ENCODE assay signal across 1 cellular context in the genomic region with DNA sequence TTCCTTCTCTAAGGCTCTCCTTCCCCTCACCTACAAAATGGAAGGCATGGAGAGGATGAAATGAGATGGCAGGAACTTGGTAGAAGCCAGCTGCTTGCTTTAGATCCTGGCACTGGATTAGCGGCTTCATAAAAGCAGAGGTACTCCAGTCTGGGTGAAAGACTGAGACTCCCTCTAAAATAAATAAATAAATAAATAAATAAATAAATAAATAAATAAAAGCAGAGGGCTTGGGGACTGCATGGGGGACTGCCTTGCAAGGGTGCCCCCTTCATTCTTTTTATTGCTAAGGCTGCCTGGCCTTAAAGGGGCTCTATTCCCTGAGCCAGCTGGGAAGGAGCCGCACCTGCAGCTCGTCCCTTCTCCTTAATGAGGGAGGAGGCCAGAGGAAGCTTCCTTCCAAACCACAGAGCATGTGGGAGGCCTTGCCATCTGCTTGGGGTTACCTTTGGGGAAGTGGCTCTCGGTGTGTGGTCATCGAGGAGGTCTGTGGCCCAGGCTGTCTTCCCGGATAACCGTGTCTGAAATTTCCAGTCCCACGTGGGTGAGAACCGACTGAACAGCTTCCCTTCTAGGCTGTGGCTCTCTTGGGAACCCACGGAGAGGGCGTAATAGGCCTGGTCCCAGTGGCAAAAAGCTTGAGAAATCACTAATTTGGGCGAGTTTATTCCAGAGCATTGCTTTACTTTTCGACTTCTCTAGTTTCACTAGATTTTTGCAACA.
TF ChIP-seq lines count a peak whose summit lies in the region.

No MANE protein-coding gene starts in this region.

TF ChIP-seq in K562, 482 proteins besides CTCF, POLR2A, EP300 and RAD21 (continued from another document and continues in another):
- TF ChIP-seq ZNF146 (CRISPR knock-in tag; IDR thresholded peaks at IDR 0.05; ENCODE audit: unreplicated experiment) (no peak), NFIC (IDR thresholded peaks at IDR 0.05) (no peak), KLF13 (tag; IDR thresholded peaks at IDR 0.05; ENCODE audit: borderline replicate concordance, low read depth) (no peak), IRF2 (CRISPR knock-in tag; IDR thresholded peaks at IDR 0.05) (no peak), ZNF175 (CRISPR knock-in tag; IDR thresholded peaks at IDR 0.05; ENCODE audit: low read depth) (no peak), TCF7L2 (IDR thresholded peaks at IDR 0.05; ENCODE audit: low read depth, low read length) (no peak), KLF16 (IDR thresholded peaks at IDR 0.05) (peak; percentile 86), ZBTB1 (CRISPR knock-in tag; IDR thresholded peaks at IDR 0.05; ENCODE audit: borderline replicate concordance, low read depth) (peak; percentile 93; the same call in 1 of the 2 replicates), ZNF23 (CRISPR knock-in tag; IDR thresholded peaks at IDR 0.05) (no peak), MTA3 (IDR thresholded peaks at IDR 0.05; ENCODE audit: borderline replicate concordance) (no peak), POLR2AphosphoS2 (IDR thresholded peaks at IDR 0.05; ENCODE audit: low read length) (no peak), NUFIP1 (IDR thresholded peaks at IDR 0.05; ENCODE audit: partially characterized antibody) (no peak), SLC30A9 (CRISPR knock-in tag; IDR thresholded peaks at IDR 0.05) (no peak), ZKSCAN8 (CRISPR knock-in tag; IDR thresholded peaks at IDR 0.05) (no peak), BDP1 (IDR thresholded peaks at IDR 0.05; ENCODE audit: insufficient read depth, insufficient read length) (no peak), CREM (IDR thresholded peaks at IDR 0.05; ENCODE audit: low read depth) (peak; percentile 27; the same call in 1 of the 2 replicates), SMARCC2 (IDR thresholded peaks at IDR 0.05; ENCODE audit: low read depth) (no peak), TCF7 (IDR thresholded peaks at IDR 0.05; ENCODE audit: borderline replicate concordance) (no peak), C11orf30 (IDR thresholded peaks at IDR 0.05; ENCODE audit: low read depth) (no peak), ARHGAP35 (IDR thresholded peaks at IDR 0.05; ENCODE audit: partially characterized antibody) (no peak), ZNF282 (CRISPR knock-in tag; IDR thresholded peaks at IDR 0.05) (no peak), KAT8 (IDR thresholded peaks at IDR 0.05; ENCODE audit: low read depth) (no peak), XRCC5 (IDR thresholded peaks at IDR 0.05; ENCODE audit: low read depth, low read length) (no peak), KAT7 (CRISPR knock-in tag; IDR thresholded peaks at IDR 0.05; ENCODE audit: borderline replicate concordance) (no peak), SNIP1 (IDR thresholded peaks at IDR 0.05; ENCODE audit: low read depth) (no peak), BRD9 (IDR thresholded peaks at IDR 0.05; ENCODE audit: low read depth, partially characterized antibody) (no peak), MECOM (CRISPR knock-in tag; IDR thresholded peaks at IDR 0.05) (no peak)
- TF ChIP-seq, protein P1, sequence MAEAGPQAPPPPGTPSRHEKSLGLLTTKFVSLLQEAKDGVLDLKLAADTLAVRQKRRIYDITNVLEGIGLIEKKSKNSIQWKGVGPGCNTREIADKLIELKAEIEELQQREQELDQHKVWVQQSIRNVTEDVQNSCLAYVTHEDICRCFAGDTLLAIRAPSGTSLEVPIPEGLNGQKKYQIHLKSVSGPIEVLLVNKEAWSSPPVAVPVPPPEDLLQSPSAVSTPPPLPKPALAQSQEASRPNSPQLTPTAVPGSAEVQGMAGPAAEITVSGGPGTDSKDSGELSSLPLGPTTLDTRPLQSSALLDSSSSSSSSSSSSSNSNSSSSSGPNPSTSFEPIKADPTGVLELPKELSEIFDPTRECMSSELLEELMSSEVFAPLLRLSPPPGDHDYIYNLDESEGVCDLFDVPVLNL (CRISPR knock-in tag; IDR thresholded peaks at IDR 0.05; ENCODE audit: low read depth): no peak
- TF ChIP-seq, protein P2, sequence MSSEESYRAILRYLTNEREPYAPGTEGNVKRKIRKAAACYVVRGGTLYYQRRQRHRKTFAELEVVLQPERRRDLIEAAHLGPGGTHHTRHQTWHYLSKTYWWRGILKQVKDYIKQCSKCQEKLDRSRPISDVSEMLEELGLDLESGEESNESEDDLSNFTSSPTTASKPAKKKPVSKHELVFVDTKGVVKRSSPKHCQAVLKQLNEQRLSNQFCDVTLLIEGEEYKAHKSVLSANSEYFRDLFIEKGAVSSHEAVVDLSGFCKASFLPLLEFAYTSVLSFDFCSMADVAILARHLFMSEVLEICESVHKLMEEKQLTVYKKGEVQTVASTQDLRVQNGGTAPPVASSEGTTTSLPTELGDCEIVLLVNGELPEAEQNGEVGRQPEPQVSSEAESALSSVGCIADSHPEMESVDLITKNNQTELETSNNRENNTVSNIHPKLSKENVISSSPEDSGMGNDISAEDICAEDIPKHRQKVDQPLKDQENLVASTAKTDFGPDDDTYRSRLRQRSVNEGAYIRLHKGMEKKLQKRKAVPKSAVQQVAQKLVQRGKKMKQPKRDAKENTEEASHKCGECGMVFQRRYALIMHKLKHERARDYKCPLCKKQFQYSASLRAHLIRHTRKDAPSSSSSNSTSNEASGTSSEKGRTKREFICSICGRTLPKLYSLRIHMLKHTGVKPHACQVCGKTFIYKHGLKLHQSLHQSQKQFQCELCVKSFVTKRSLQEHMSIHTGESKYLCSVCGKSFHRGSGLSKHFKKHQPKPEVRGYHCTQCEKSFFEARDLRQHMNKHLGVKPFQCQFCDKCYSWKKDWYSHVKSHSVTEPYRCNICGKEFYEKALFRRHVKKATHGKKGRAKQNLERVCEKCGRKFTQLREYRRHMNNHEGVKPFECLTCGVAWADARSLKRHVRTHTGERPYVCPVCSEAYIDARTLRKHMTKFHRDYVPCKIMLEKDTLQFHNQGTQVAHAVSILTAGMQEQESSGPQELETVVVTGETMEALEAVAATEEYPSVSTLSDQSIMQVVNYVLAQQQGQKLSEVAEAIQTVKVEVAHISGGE (CRISPR knock-in tag; IDR thresholded peaks at IDR 0.05): no peak
- TF ChIP-seq, protein P3, sequence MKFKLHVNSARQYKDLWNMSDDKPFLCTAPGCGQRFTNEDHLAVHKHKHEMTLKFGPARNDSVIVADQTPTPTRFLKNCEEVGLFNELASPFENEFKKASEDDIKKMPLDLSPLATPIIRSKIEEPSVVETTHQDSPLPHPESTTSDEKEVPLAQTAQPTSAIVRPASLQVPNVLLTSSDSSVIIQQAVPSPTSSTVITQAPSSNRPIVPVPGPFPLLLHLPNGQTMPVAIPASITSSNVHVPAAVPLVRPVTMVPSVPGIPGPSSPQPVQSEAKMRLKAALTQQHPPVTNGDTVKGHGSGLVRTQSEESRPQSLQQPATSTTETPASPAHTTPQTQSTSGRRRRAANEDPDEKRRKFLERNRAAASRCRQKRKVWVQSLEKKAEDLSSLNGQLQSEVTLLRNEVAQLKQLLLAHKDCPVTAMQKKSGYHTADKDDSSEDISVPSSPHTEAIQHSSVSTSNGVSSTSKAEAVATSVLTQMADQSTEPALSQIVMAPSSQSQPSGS (CRISPR knock-in tag; IDR thresholded peaks at IDR 0.05): no peak
- TF ChIP-seq, protein P4, sequence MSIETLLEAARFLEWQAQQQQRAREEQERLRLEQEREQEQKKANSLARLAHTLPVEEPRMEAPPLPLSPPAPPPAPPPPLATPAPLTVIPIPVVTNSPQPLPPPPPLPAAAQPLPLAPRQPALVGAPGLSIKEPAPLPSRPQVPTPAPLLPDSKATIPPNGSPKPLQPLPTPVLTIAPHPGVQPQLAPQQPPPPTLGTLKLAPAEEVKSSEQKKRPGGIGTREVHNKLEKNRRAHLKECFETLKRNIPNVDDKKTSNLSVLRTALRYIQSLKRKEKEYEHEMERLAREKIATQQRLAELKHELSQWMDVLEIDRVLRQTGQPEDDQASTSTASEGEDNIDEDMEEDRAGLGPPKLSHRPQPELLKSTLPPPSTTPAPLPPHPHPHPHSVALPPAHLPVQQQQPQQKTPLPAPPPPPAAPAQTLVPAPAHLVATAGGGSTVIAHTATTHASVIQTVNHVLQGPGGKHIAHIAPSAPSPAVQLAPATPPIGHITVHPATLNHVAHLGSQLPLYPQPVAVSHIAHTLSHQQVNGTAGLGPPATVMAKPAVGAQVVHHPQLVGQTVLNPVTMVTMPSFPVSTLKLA (conservative IDR thresholded peaks at IDR 0.05): no peak
- TF ChIP-seq, protein P5, sequence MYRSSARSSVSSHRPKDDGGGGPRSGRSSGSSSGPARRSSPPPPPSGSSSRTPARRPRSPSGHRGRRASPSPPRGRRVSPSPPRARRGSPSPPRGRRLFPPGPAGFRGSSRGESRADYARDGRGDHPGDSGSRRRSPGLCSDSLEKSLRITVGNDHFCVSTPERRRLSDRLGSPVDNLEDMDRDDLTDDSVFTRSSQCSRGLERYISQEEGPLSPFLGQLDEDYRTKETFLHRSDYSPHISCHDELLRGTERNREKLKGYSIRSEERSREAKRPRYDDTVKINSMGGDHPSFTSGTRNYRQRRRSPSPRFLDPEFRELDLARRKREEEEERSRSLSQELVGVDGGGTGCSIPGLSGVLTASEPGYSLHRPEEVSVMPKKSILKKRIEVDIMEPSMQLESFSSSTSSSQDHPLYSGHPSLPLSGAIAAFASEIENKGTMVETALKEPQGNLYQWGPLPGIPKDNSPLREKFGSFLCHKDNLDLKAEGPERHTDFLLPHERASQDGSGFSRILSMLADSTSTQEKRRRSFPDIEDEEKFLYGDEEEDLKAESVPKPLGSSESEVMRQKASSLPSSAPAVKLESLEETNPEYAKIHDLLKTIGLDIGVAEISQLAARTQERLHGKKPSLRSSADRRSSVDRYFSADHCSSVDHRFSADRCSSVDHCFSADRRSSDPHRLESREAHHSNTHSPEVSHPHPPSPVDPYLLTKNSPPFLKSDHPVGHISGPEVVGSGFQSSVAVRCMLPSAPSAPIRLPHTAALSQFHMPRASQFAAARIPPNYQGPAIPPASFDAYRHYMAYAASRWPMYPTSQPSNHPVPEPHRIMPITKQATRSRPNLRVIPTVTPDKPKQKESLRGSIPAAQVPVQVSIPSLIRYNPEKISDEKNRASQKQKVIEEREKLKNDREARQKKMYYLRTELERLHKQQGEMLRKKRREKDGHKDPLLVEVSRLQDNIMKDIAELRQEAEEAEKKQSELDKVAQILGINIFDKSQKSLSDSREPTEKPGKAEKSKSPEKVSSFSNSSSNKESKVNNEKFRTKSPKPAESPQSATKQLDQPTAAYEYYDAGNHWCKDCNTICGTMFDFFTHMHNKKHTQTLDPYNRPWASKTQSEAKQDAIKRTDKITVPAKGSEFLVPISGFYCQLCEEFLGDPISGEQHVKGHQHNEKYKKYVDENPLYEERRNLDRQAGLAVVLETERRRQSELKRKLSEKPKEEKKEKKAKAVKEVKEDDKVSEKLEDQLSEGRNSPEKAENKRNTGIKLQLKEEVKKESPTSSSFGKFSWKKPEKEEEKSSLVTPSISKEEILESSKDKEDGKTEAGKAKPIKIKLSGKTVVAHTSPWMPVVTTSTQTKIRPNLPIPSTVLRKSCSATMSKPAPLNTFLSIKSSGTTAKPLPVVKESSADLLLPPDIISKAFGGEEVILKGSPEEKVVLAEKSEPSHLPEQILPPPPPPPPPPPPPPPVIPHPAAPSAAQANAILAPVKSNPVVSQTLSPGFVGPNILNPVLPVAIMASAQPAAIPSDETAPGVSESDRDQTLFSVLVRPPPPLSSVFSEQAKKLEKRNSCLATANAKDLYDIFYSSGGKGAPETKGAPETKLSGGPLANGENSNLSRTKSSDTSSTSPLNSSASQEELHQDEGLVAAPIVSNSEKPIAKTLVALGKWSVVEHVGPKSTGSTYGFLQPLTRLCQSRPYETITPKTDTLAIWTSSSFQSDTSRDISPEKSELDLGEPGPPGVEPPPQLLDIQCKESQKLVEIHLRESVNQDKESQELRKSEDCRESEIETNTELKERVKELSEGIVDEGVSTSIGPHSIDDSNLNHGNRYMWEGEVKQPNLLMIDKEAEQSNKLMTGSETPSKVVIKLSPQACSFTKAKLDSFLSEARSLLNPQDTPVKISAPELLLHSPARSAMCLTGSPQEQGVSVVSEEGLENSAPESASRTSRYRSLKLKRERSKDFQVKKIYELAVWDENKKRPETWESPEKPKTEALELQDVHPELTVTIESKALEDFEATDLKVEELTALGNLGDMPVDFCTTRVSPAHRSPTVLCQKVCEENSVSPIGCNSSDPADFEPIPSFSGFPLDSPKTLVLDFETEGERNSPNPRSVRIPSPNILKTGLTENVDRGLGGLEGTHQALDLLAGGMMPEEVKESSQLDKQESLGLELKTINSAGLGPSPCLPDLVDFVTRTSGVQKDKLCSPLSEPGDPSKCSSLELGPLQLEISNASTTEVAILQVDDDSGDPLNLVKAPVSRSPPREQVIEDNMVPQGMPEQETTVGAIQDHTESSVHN (IDR thresholded peaks at IDR 0.05; ENCODE audit: borderline replicate concordance in 1 of 2, low read depth in 1 of 2): no peak
- TF ChIP-seq, protein P6, sequence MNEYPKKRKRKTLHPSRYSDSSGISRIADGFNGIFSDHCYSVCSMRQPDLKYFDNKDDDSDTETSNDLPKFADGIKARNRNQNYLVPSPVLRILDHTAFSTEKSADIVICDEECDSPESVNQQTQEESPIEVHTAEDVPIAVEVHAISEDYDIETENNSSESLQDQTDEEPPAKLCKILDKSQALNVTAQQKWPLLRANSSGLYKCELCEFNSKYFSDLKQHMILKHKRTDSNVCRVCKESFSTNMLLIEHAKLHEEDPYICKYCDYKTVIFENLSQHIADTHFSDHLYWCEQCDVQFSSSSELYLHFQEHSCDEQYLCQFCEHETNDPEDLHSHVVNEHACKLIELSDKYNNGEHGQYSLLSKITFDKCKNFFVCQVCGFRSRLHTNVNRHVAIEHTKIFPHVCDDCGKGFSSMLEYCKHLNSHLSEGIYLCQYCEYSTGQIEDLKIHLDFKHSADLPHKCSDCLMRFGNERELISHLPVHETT (CRISPR knock-in tag; conservative IDR thresholded peaks at IDR 0.05 in 1 of 2, IDR thresholded peaks at IDR 0.05 in 1 of 2): peak in 1 of 2 experiments; percentile 51; a peak in 1 of 4 replicates
- TF ChIP-seq, protein P7, sequence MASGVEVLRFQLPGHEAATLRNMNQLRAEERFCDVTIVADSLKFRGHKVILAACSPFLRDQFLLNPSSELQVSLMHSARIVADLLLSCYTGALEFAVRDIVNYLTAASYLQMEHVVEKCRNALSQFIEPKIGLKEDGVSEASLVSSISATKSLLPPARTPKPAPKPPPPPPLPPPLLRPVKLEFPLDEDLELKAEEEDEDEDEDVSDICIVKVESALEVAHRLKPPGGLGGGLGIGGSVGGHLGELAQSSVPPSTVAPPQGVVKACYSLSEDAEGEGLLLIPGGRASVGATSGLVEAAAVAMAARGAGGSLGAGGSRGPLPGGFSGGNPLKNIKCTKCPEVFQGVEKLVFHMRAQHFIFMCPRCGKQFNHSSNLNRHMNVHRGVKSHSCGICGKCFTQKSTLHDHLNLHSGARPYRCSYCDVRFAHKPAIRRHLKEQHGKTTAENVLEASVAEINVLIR (CRISPR knock-in tag; IDR thresholded peaks at IDR 0.05): no peak
- TF ChIP-seq, protein P8, sequence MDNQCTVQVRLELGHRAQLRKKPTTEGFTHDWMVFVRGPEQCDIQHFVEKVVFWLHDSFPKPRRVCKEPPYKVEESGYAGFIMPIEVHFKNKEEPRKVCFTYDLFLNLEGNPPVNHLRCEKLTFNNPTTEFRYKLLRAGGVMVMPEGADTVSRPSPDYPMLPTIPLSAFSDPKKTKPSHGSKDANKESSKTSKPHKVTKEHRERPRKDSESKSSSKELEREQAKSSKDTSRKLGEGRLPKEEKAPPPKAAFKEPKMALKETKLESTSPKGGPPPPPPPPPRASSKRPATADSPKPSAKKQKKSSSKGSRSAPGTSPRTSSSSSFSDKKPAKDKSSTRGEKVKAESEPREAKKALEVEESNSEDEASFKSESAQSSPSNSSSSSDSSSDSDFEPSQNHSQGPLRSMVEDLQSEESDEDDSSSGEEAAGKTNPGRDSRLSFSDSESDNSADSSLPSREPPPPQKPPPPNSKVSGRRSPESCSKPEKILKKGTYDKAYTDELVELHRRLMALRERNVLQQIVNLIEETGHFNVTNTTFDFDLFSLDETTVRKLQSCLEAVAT (IDR thresholded peaks at IDR 0.05): peak in 1 of 2 experiments; percentile 68; a peak in 1 of 4 replicates
